ENCODE assay signal across 19 cellular contexts in genomic region chr16:82583415-82583814, GRCh38. TPM values are rescaled to one million over a fixed set of nuclear protein-coding genes. Genes with fewer than 3 reads are reported as not detected.
"Had no signal": no experiment of that assay in that cellular context is flagged by ENCODE, and none has a peak within 500 bp of the region (broad histone marks: within the 10 kb centered on the region; RNA-seq: fewer than 3 reads in every experiment).

No MANE protein-coding gene starts in this region.

- H3K27ac ChIP-seq: adrenal gland, dorsolateral prefrontal cortex, esophagus squamous epithelium, left ventricle myocardium inferior, ovary, vagina had no signal

- H3K36me3 ChIP-seq: adrenal gland, esophagus squamous epithelium, heart right ventricle, left ventricle myocardium inferior, ovary, vagina had no signal

- H3K4me1 ChIP-seq: adrenal gland, esophagus squamous epithelium, vagina had no signal

- H3K9me3 Mint-ChIP-seq: activated T-helper 2 cell treated with anti-CD3 and anti-CD28 coated beads, Interferon-gamma antibody, Interleukin-2, Interleukin-4, amounts not matched to agents 10 μg/mL and 5 μg/mL and 100 μg/mL, durations not matched to agents 14 hours and 24 hours and 36 hours; brain; nephron; T-helper 2 cell treated with Interferon-gamma antibody and Interleukin-4, amounts not matched to agents 5 μg/mL and 100 μg/mL, for 36 hours had no signal

- ATAC-seq: activated CD4-positive, CD25-positive, alpha-beta regulatory T cell treated with anti-CD3 and anti-CD28 coated beads, Interleukin-2, amount 50 U/mL, for 24 hours had no signal

- H3K4me1 Mint-ChIP-seq: brain, nephron had no signal

- H3K4me3 ChIP-seq: adrenal gland, dorsolateral prefrontal cortex, esophagus squamous epithelium, heart right ventricle, left ventricle myocardium inferior, ovary, vagina had no signal

- H3K36me3 Mint-ChIP-seq: brain had no signal

- H3K27me3 ChIP-seq: adrenal gland, dorsolateral prefrontal cortex, heart right ventricle, ovary, vagina had no signal

- DNase-seq: activated naive CD4-positive, alpha-beta T cell treated with anti-CD3 and anti-CD28 coated beads, Interleukin-2, amount 50 U/mL, for 16 hours; adrenal gland; dorsolateral prefrontal cortex; esophagus squamous epithelium; heart right ventricle; kidney; left ventricle myocardium inferior; mesenchymal stem cell; ovary; stimulated activated CD4-positive, alpha-beta T cell treated with anti-CD3 and anti-CD28 coated beads, Interleukin-15, amount 100 ng/mL, for 24 hours; stimulated activated CD4-positive, alpha-beta T cell treated with anti-CD3 and anti-CD28 coated beads, Interleukin-4, amount 100 ng/mL, for 4 hours had no signal

- FAIRE-seq: endometrium, frontal cortex, kidney had no signal

- H3K4me3 Mint-ChIP-seq: brain; nephron; T-helper 2 cell treated with Interferon-gamma antibody and Interleukin-4, amounts not matched to agents 5 μg/mL and 100 μg/mL, for 36 hours had no signal

- H3K9me3 ChIP-seq: adrenal gland, esophagus squamous epithelium, heart right ventricle, left ventricle myocardium inferior, ovary, vagina had no signal

- H3K27ac Mint-ChIP-seq: activated T-helper 2 cell treated with anti-CD3 and anti-CD28 coated beads, Interferon-gamma antibody, Interleukin-2, Interleukin-4, amounts not matched to agents 10 μg/mL and 5 μg/mL and 100 μg/mL, durations not matched to agents 14 hours and 24 hours and 36 hours; brain; nephron; T-helper 2 cell treated with Interferon-gamma antibody and Interleukin-4, amounts not matched to agents 5 μg/mL and 100 μg/mL, for 36 hours had no signal

RNA-seq across cellular contexts. Expression of gene CDH13, which starts 43.4 kb away (rescaled TPM):
- total RNA-seq: activated T-helper 2 cell treated with anti-CD3 and anti-CD28 coated beads, Interferon-gamma antibody, Interleukin-2, Interleukin-4, amounts not matched to agents 10 μg/mL and 5 μg/mL and 100 μg/mL, durations not matched to agents 14 hours and 24 hours and 36 hours had no signal
